ENCODE assay signal across 8 cellular contexts in the genomic region with DNA sequence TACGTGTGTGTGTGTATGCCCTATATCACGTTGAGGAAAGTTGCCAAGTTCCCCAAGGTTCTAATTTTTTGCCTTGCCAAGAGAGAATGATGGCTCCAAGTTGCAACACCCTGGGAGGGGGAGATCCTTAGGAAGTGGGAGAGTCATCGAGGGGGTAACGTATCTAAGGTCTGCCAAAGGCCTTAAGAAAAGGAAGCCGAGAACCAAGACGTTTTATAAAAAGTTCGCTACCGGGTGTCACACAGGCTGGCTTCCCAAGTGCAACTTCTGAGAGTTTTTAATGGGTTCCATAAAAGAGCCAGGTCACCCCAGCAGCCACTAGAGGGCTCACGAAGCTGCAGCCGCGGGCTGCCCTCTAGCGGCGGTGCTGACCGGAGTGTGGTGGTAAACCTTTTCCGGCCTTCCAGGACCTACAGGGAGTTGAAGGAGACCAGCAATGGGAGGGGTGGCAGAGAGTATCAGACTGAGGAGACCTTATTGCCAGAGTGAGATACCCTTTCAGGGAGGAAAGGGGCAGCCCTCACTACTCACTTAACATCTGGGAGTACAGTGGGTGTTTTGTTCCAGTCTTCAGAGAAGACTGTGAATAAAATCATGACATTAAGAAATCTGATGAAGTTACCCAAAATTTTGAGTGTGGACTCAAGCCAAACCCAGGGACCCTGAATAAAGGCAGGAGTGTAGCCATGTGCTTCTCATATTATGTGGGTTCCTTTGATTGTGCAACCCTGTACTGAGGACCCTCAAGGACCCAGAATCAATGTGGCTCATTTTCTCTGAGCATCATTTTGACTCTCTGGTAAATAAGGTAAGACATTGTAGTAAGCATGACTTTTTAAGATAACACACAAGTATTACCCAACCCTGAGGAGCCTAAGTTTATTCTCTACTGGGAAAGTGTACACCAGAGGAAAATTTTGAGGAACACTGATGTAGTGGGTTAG. TPM values are rescaled to one million over a fixed set of nuclear protein-coding genes. Genes with fewer than 3 reads are reported as not detected.
A peak's percentile ranks its signal among the peaks of the same experiment; 100 is the strongest.
DNase-seq lines count a peak whose midpoint lies in the region; ATAC-seq and TF ChIP-seq lines count a peak whose summit lies in the region.

No MANE protein-coding gene starts in this region.

- no peaks in the 10 kb centered on the region for H3K27me3 Mint-ChIP-seq in WTC11 (ENCODE audit: low read depth)

- H3K27ac ChIP-seq in caudate nucleus (ENCODE audit: low read depth, low read length), result no peak overlapping the region

- POLR2A ChIA-PET in WTC11 (lab: Charles Lee), result interaction anchor here (0.5 to 0.9 kb wide), 2 partner anchors 120 to 219 kb away, joined by 3 read pairs; partner anchors contain the start of gene MNS1

- H3K4me1 Mint-ChIP-seq in WTC11, result peaks cover 34% of the 10 kb centered on the region

- no peaks in the 10 kb centered on the region for H3K9me3 Mint-ChIP-seq in WTC11

- peak; percentile 85 for DNase-seq in Ammon's horn (ENCODE audit: low spot score)
- DNase-seq in NCI-H226, result peak; percentile 88
- peak; percentile 94 for DNase-seq in WTC11 (ENCODE audit: low spot score)
- peak in 59 of 61 donors; percentile 4 to 87 (median 68) for DNase-seq in caudate nucleus (lab: John Stamatoyannopoulos, UW)
- DNase-seq in kidney glomerular epithelial cell (lab: John Stamatoyannopoulos, UW), result peak; percentile 79
- DNase-seq in stimulated activated CD4-positive, alpha-beta T cell treated with anti-CD3 and anti-CD28 coated beads, Interleukin-1b, Interleukin-23, amount 100 ng/mL, for 1 hour (ENCODE audit: low read depth in 2 of 2), result peak; percentile 71 to 72

- peaks cover 3% of the 10 kb centered on the region; the same call in 1 of the 2 replicates for H3K36me3 Mint-ChIP-seq in WTC11

- peak overlapping the region; percentile 83 for H3K4me3 Mint-ChIP-seq in WTC11

- ATAC-seq in GM19025 (IDR thresholded peaks at IDR 0.05; ENCODE audit: low read depth, unreplicated experiment) (peak; percentile 57), HG03196 (IDR thresholded peaks at IDR 0.05; ENCODE audit: unreplicated experiment) (peak; percentile 68), WTC11 (peak; percentile 63)

- peak; percentile 96 for TF ChIP-seq CTCF in WTC11 (IDR thresholded peaks at IDR 0.05)

- H3K27ac Mint-ChIP-seq in WTC11, result peak overlapping the region; percentile 90

- CTCF ChIA-PET in WTC11 (lab: Charles Lee), result interaction anchor here (0.5 to 2.1 kb wide), 7 partner anchors 9 to 520 kb away, joined by 4 to 9 read pairs (median 4); no protein-coding TSS in a partner anchor

TF ChIP-seq in WTC11, 78 proteins besides CTCF, POLR2A, EP300 and RAD21:
- TF ChIP-seq MYBL2 (CRISPR knock-in tag; IDR thresholded peaks at IDR 0.05) (no peak), TCF7 (CRISPR knock-in tag; IDR thresholded peaks at IDR 0.05; ENCODE audit: low read depth) (no peak), TEAD4 (CRISPR knock-in tag; IDR thresholded peaks at IDR 0.05) (no peak), ZNF396 (CRISPR knock-in tag; IDR thresholded peaks at IDR 0.05; ENCODE audit: borderline replicate concordance) (no peak), ETV6 (CRISPR knock-in tag; IDR thresholded peaks at IDR 0.05) (0 out of 2 replicates have a peak, but pooled peaks have one; percentile 52), CREM (CRISPR knock-in tag; IDR thresholded peaks at IDR 0.05) (peak; percentile 75; the same call in 1 of the 2 replicates), GABPB1 (CRISPR knock-in tag; IDR thresholded peaks at IDR 0.05) (no peak; the same call in 1 of the 2 replicates), JUN (CRISPR knock-in tag; IDR thresholded peaks at IDR 0.05) (no peak)
- TF ChIP-seq, protein P1, sequence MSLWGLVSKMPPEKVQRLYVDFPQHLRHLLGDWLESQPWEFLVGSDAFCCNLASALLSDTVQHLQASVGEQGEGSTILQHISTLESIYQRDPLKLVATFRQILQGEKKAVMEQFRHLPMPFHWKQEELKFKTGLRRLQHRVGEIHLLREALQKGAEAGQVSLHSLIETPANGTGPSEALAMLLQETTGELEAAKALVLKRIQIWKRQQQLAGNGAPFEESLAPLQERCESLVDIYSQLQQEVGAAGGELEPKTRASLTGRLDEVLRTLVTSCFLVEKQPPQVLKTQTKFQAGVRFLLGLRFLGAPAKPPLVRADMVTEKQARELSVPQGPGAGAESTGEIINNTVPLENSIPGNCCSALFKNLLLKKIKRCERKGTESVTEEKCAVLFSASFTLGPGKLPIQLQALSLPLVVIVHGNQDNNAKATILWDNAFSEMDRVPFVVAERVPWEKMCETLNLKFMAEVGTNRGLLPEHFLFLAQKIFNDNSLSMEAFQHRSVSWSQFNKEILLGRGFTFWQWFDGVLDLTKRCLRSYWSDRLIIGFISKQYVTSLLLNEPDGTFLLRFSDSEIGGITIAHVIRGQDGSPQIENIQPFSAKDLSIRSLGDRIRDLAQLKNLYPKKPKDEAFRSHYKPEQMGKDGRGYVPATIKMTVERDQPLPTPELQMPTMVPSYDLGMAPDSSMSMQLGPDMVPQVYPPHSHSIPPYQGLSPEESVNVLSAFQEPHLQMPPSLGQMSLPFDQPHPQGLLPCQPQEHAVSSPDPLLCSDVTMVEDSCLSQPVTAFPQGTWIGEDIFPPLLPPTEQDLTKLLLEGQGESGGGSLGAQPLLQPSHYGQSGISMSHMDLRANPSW (CRISPR knock-in tag; conservative IDR thresholded peaks at IDR 0.05; ENCODE audit: low read depth), result no peak
- TF ChIP-seq, protein P2, sequence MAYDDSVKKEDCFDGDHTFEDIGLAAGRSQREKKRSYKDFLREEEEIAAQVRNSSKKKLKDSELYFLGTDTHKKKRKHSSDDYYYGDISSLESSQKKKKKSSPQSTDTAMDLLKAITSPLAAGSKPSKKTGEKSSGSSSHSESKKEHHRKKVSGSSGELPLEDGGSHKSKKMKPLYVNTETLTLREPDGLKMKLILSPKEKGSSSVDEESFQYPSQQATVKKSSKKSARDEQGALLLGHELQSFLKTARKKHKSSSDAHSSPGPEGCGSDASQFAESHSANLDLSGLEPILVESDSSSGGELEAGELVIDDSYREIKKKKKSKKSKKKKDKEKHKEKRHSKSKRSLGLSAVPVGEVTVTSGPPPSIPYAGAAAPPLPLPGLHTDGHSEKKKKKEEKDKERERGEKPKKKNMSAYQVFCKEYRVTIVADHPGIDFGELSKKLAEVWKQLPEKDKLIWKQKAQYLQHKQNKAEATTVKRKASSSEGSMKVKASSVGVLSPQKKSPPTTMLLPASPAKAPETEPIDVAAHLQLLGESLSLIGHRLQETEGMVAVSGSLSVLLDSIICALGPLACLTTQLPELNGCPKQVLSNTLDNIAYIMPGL (CRISPR knock-in tag; IDR thresholded peaks at IDR 0.05), result peak; percentile 92; the same call in 1 of the 2 replicates

RNA-seq across cellular contexts. Expression of gene RFX7, which starts 2.5 kb away (rescaled TPM):
- 36.0 to 38.0 TPM (median 36.0 TPM) in 3 replicates for total RNA-seq in WTC11 (2021)
